Comparison of ENCODE assay signal across 9 cellular contexts in the genomic region with DNA sequence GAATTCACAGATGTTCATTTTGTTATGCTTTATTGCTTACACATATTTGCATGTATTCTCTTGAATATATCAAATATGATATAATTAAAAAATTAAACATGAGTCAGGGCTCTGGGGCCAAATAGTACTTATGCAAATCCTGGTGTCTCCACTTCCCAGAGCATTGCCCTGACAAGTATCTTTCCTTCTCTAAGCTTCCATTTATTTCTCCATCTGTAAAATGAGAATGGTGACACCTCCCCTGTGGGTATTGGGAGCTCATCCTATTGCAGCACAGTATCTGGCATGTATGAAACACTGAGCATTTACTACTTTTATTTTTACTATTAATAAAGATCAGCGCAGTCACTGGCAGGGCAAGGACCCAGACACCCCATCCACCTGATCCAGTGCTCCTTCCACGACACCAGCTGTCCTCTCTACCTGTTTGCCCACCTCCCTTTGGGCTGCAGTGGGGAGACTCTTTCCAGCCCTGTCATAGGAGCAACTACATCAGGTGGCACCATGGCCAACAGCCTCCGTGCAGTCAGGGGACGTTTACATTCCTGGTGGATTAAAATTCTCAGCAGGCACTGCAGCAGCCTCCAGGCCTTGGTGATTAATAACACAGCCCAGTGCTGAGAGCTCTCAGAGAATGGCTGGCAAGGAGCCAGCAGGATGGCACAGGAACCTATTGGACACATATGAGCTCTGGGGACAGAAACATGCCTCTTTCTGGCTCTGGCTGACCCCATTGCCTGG.
A peak's percentile ranks its signal among the peaks of the same experiment; 100 is the strongest.
DNase-seq lines count a peak whose midpoint lies in the region; ATAC-seq and TF ChIP-seq lines count a peak whose summit lies in the region.
"Had no signal": no experiment of that assay in that cellular context is flagged by ENCODE, and none has a peak within 500 bp of the region (broad histone marks: within the 10 kb centered on the region; RNA-seq: fewer than 3 reads in every experiment).

No MANE protein-coding gene starts in this region.

- H3K36me3 ChIP-seq in MG63: no peaks in the 10 kb centered on the region
- H3K36me3 ChIP-seq in kidney epithelial cell (ENCODE audit: control insufficient read depth, insufficient read depth, low read length): no peaks in the 10 kb centered on the region

- peaks cover 3% of the 10 kb centered on the region for H3K27me3 Mint-ChIP-seq in T-helper 2 cell treated with Interferon-gamma antibody and Interleukin-4, amounts not matched to agents 5 μg/mL and 100 μg/mL, for 36 hours (ENCODE audit: low read depth)

- no peak overlapping the region for H3K4me3 Mint-ChIP-seq in T-helper 2 cell treated with Interferon-gamma antibody and Interleukin-4, amounts not matched to agents 5 μg/mL and 100 μg/mL, for 36 hours
- H3K4me3 Mint-ChIP-seq: activated naive CD8-positive, alpha-beta T cell had no signal

- no peak overlapping the region for H3K27ac Mint-ChIP-seq in T-helper 2 cell treated with Interferon-gamma antibody and Interleukin-4, amounts not matched to agents 5 μg/mL and 100 μg/mL, for 36 hours
- H3K27ac Mint-ChIP-seq: activated naive CD8-positive, alpha-beta T cell had no signal

- H3K4me3 ChIP-seq in MG63 (no peak overlapping the region), kidney epithelial cell (ENCODE audit: low read depth, low read length) (no peak overlapping the region)

- no peak for TF ChIP-seq CTCF in kidney epithelial cell (IDR thresholded peaks at IDR 0.05; ENCODE audit: insufficient read depth, low read length, poor library complexity, severe bottlenecking)

- H3K9me3 ChIP-seq in MG63: no peaks in the 10 kb centered on the region

- H3K9me3 Mint-ChIP-seq in T-helper 2 cell treated with Interferon-gamma antibody and Interleukin-4, amounts not matched to agents 5 μg/mL and 100 μg/mL, for 36 hours: no peaks in the 10 kb centered on the region

- H3K36me3 Mint-ChIP-seq in T-helper 2 cell treated with Interferon-gamma antibody and Interleukin-4, amounts not matched to agents 5 μg/mL and 100 μg/mL, for 36 hours (ENCODE audit: low read depth): no peaks in the 10 kb centered on the region

- DNase-seq in COR-L47 (lab: John Stamatoyannopoulos, UW) (peak; percentile 69), MG63 (peak; percentile 89), amniotic epithelial cell (ENCODE audit: low read depth) (peak; percentile 69), kidney epithelial cell (ENCODE audit: low read depth) (peak; percentile 45), T-helper 2 cell (no peak)
- DNase-seq in T-helper 2 cell treated with Interferon-gamma antibody and Interleukin-4, amounts not matched to agents 5 μg/mL and 100 μg/mL, for 36 hours (ENCODE audit: low spot score): no peak

- H3K4me1 Mint-ChIP-seq in T-helper 2 cell treated with Interferon-gamma antibody and Interleukin-4, amounts not matched to agents 5 μg/mL and 100 μg/mL, for 36 hours (ENCODE audit: low read depth): peaks cover 3% of the 10 kb centered on the region

- ATAC-seq in GM18868 (IDR thresholded peaks at IDR 0.05; ENCODE audit: unreplicated experiment) (no peak), HG03460 (IDR thresholded peaks at IDR 0.05; ENCODE audit: unreplicated experiment) (no peak)

- H3K27me3 ChIP-seq in MG63: no peaks in the 10 kb centered on the region
- H3K27me3 ChIP-seq in kidney epithelial cell (ENCODE audit: control insufficient read depth, insufficient read depth, low read length): no peaks in the 10 kb centered on the region

Comparison
In these comparisons a context has a peak if more than half of its experiments do, and no peak if none do; other contexts are left out.
1. DNase-seq: peak in COR-L47 (single experiment), MG63 (single experiment), amniotic epithelial cell (single experiment) and kidney epithelial cell (single experiment); none in T-helper 2 cell treated with Interferon-gamma antibody and Interleukin-4, amounts not matched to agents 5 μg/mL and 100 μg/mL, for 36 hours (single experiment) and T-helper 2 cell (0 of 5).